ENCODE assay signal across 24 cellular contexts in genomic region chr12:62196146-62196545, GRCh38.
"Had no signal": no experiment of that assay in that cellular context is flagged by ENCODE, and none has a peak within 500 bp of the region (broad histone marks: within the 10 kb centered on the region; RNA-seq: fewer than 3 reads in every experiment).

No MANE protein-coding gene starts in this region.

- H3K9me3 Mint-ChIP-seq: activated naive CD4-positive, alpha-beta T cell treated with anti-CD3 and anti-CD28 coated beads, Interleukin-2, amount 50 U/mL, for 24 hours; central memory CD8-positive, alpha-beta T cell had no signal

- DNase-seq: activated CD4-positive, alpha-beta T cell treated with anti-CD3 and anti-CD28 coated beads for 48 hours; activated CD4-positive, alpha-beta T cell treated with anti-CD3 and anti-CD28 coated beads, Interleukin-2, amount 50 U/mL, for 4 hours; activated CD4-positive, CD25-positive, alpha-beta regulatory T cell treated with anti-CD3 and anti-CD28 coated beads, Interleukin-2, amount 50 U/mL, for 72 hours; activated CD8-positive, alpha-beta memory T cell treated with anti-CD3 and anti-CD28 coated beads, Interleukin-2, amount 50 U/mL, for 48 hours; activated CD8-positive, alpha-beta T cell treated with anti-CD3 and anti-CD28 coated beads, Interleukin-2, amount 10 ng/mL, durations not matched to agents 7 days and 5 days; activated T-cell treated with anti-CD3 and anti-CD28 coated beads, Interleukin-2, amount 50 U/mL, for 1 hour; aorta; KG1; MM.1S; NCI-H1105; NCI-H1436; NCI-H1694 treated with DMSO at 0.1 percent for 48 hours; NCI-H2029 treated with DMSO at 0.1 percent for 48 hours; NCI-H345; NCI-H510A; NCI-H526 treated with DMSO at 0.1 percent for 48 hours; NCI-H82; NK-92 treated with Interleukin-12 subunit alpha and Interleukin-12 subunit beta, amount 100 ng/mL, for 24 hours; PC-9; SHP77 treated with DMSO at 0.1 percent for 48 hours had no signal

- H3K4me3 ChIP-seq: PC-9 had no signal

- H2AFZ ChIP-seq: PC-9 had no signal

- H3K4me3 Mint-ChIP-seq: activated CD8-positive, alpha-beta T cell treated with anti-CD3 and anti-CD28 coated beads, Interleukin-2, amount 10 ng/mL, durations not matched to agents 7 days and 5 days; activated naive CD4-positive, alpha-beta T cell treated with anti-CD3 and anti-CD28 coated beads, Interleukin-2, amount 50 U/mL, for 24 hours; central memory CD8-positive, alpha-beta T cell; T-helper 1 cell treated with Interleukin-12 subunit alpha and Interleukin-12 subunit beta and Interleukin-4 antibody, amounts not matched to agents 30 μg/mL and 1 μg/mL, for 36 hours; WTC11 had no signal

- H3K27ac ChIP-seq: PC-9 had no signal

- H3K4me2 ChIP-seq: PC-9 had no signal

- ATAC-seq: activated CD8-positive, alpha-beta T cell treated with anti-CD3 and anti-CD28 coated beads, Interleukin-2, amount 10 ng/mL, durations not matched to agents 7 days and 5 days; WTC11 had no signal

- H3K27ac Mint-ChIP-seq: activated CD8-positive, alpha-beta T cell treated with anti-CD3 and anti-CD28 coated beads, Interleukin-2, amount 10 ng/mL, durations not matched to agents 7 days and 5 days; activated naive CD4-positive, alpha-beta T cell treated with anti-CD3 and anti-CD28 coated beads, Interleukin-2, amount 50 U/mL, for 24 hours; T-helper 1 cell treated with Interleukin-12 subunit alpha and Interleukin-12 subunit beta and Interleukin-4 antibody, amounts not matched to agents 30 μg/mL and 1 μg/mL, for 36 hours; WTC11 had no signal

- H3K36me3 Mint-ChIP-seq: activated naive CD4-positive, alpha-beta T cell treated with anti-CD3 and anti-CD28 coated beads, Interleukin-2, amount 50 U/mL, for 24 hours had no signal
